28 cellular contexts compared by ENCODE assay signal in the genomic region with DNA sequence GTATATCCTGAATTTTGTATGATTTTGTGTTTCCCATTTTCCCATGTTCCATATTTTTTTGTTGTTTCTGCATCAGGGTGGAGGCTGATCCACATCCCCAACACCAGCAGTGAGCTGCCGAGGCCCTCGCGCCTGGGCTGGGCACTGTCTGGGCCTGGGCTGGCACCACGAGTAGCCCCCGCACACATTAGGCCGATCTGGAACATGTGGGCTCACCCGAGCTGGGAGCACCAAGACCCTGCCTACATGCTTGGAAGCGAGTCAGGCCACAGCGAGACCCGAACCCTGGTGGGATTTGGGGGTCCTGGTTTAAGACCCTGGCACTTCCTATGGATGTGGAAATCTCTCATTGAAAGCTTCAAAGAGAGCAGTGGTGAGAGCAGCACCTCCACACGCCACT. TPM values are rescaled to one million over a fixed set of nuclear protein-coding genes. Genes with fewer than 3 reads are reported as not detected.
DNase-seq lines count a peak whose midpoint lies in the region; ATAC-seq and TF ChIP-seq lines count a peak whose summit lies in the region.
"Had no signal": no experiment of that assay in that cellular context is flagged by ENCODE, and none has a peak within 500 bp of the region (broad histone marks: within the 10 kb centered on the region; RNA-seq: fewer than 3 reads in every experiment).

No MANE protein-coding gene starts in this region.

- H3K4me3 Mint-ChIP-seq in HFFc6, result no peak overlapping the region
- H3K4me3 Mint-ChIP-seq in endothelial cell (ENCODE audit: unreplicated experiment), result peak overlapping the region; percentile 67
- no peak overlapping the region for H3K4me3 Mint-ChIP-seq in nephron progenitor cell
- H3K4me3 Mint-ChIP-seq in activated CD8-positive, alpha-beta T cell treated with anti-CD3 and anti-CD28 coated beads, Interleukin-2, amount 10 ng/mL, durations not matched to agents 7 days and 5 days, result no peak overlapping the region
- H3K4me3 Mint-ChIP-seq: B cell; effector memory CD8-positive, alpha-beta T cell had no signal

- TF ChIP-seq CTCF in HFFc6 (IDR thresholded peaks at IDR 0.05), result no peak
- no peak for TF ChIP-seq CTCF in endothelial cell (IDR thresholded peaks at IDR 0.05; ENCODE audit: unreplicated experiment)
- TF ChIP-seq CTCF in nephron progenitor cell (IDR thresholded peaks at IDR 0.05), result no peak
- no peak for TF ChIP-seq CTCF in PC-3 (conservative IDR thresholded peaks at IDR 0.05; ENCODE audit: low read depth, low read length)

- no peak overlapping the region for H3K4me3 ChIP-seq in BLaER1
- no peak overlapping the region for H3K4me3 ChIP-seq in PC-3 (ENCODE audit: low read length)
- H3K4me3 ChIP-seq: adrenal gland, body of pancreas, esophagus muscularis mucosa, SJCRH30, upper lobe of left lung had no signal

- intact Hi-C loops in PC-3 (cut with micrococcal nuclease), result no loop called here

- peaks cover 51% of the 10 kb centered on the region for H3K79me2 ChIP-seq in PC-3 (ENCODE audit: low read length)

- H3F3A ChIP-seq in PC-3 (ENCODE audit: low read length, unreplicated experiment), result no peaks in the 10 kb centered on the region

- no peaks in the 10 kb centered on the region for H3K36me3 Mint-ChIP-seq in HFFc6 (ENCODE audit: low read depth)
- peaks cover 4% of the 10 kb centered on the region for H3K36me3 Mint-ChIP-seq in endothelial cell (ENCODE audit: low read depth, unreplicated experiment)
- H3K36me3 Mint-ChIP-seq in nephron progenitor cell (ENCODE audit: low read depth), result no peaks in the 10 kb centered on the region
- peaks cover 1% of the 10 kb centered on the region for H3K36me3 Mint-ChIP-seq in activated CD8-positive, alpha-beta T cell treated with anti-CD3 and anti-CD28 coated beads, Interleukin-2, amount 10 ng/mL, durations not matched to agents 7 days and 5 days (ENCODE audit: low read depth)

- H4K20me1 ChIP-seq in BLaER1 (peaks cover 63% of the 10 kb centered on the region), PC-3 (ENCODE audit: low read length) (peaks cover 5% of the 10 kb centered on the region; the same call in 1 of the 2 replicates)

- H3K9me3 ChIP-seq in BLaER1 (no peaks in the 10 kb centered on the region), PC-3 (ENCODE audit: low read length) (no peaks in the 10 kb centered on the region)
- H3K9me3 ChIP-seq: adrenal gland, body of pancreas, esophagus muscularis mucosa, SJCRH30, upper lobe of left lung had no signal

- no peaks in the 10 kb centered on the region for H3K9me2 ChIP-seq in PC-3 (replicated peaks; ENCODE audit: low read length)

- peak overlapping the region; percentile 97 for H3K4me2 ChIP-seq in BLaER1
- H3K4me2 ChIP-seq in PC-3 (ENCODE audit: low read length), result no peak overlapping the region

- POLR2A ChIA-PET in PC-3 (lab: Charles Lee; ENCODE audit: unreplicated experiment), result no interaction called here
- POLR2A ChIA-PET in activated CD8-positive, alpha-beta T cell treated with anti-CD3 and anti-CD28 coated beads, Interleukin-2, amount 10 ng/mL, durations not matched to agents 7 days and 5 days (lab: Charles Lee), result no interaction called here

- H3K36me3 ChIP-seq in BLaER1 (peaks cover 17% of the 10 kb centered on the region), PC-3 (ENCODE audit: low read depth, low read length) (no peaks in the 10 kb centered on the region)
- H3K36me3 ChIP-seq: adrenal gland had no signal

- H3K9me3 Mint-ChIP-seq in HFFc6 (no peaks in the 10 kb centered on the region), endothelial cell (ENCODE audit: unreplicated experiment) (no peaks in the 10 kb centered on the region), nephron progenitor cell (no peaks in the 10 kb centered on the region)
- no peaks in the 10 kb centered on the region for H3K9me3 Mint-ChIP-seq in activated CD8-positive, alpha-beta T cell treated with anti-CD3 and anti-CD28 coated beads, Interleukin-2, amount 10 ng/mL, durations not matched to agents 7 days and 5 days (ENCODE audit: insufficient read depth)
- H3K9me3 Mint-ChIP-seq: effector memory CD8-positive, alpha-beta T cell had no signal

- BruUV-seq in PC-3 (replicated peaks; lab: Mats Ljungman, UMichigan), result no TSS peak

- H2AFZ ChIP-seq in PC-3 (ENCODE audit: low read length), result no peak overlapping the region

- in situ Hi-C loops in G401 (cut with HindIII; ENCODE audit: low sequenced_read_pairs), result no loop called here

- H3K27ac ChIP-seq in BLaER1 (peak overlapping the region; percentile 78; the same call in 1 of the 2 replicates), PC-3 (ENCODE audit: low read length) (no peak overlapping the region)
- H3K27ac ChIP-seq: body of pancreas, foreskin keratinocyte, SJCRH30, upper lobe of left lung had no signal

- no peaks in the 10 kb centered on the region for H3K4me1 Mint-ChIP-seq in HFFc6 (ENCODE audit: low read depth)
- peaks cover 11% of the 10 kb centered on the region for H3K4me1 Mint-ChIP-seq in endothelial cell (ENCODE audit: unreplicated experiment)
- peaks cover 31% of the 10 kb centered on the region for H3K4me1 Mint-ChIP-seq in nephron progenitor cell
- H3K4me1 Mint-ChIP-seq in activated CD8-positive, alpha-beta T cell treated with anti-CD3 and anti-CD28 coated beads, Interleukin-2, amount 10 ng/mL, durations not matched to agents 7 days and 5 days (ENCODE audit: low read depth), result peaks cover 21% of the 10 kb centered on the region

- no peak for DNase-seq in HFFc6
- no peak for DNase-seq in endothelial cell (ENCODE audit: low spot score)
- DNase-seq in nephron progenitor cell, result no peak
- DNase-seq in G401 (ENCODE audit: low spot score), result no peak
- DNase-seq in COR-L47 (lab: John Stamatoyannopoulos, UW), result no peak
- no peak for DNase-seq in PC-3
- no peak for DNase-seq in activated CD8-positive, alpha-beta T cell treated with anti-CD3 and anti-CD28 coated beads, Interleukin-2, amount 10 ng/mL, durations not matched to agents 7 days and 5 days
- DNase-seq: activated CD4-positive, alpha-beta T cell treated with anti-CD3 and anti-CD28 coated beads for 1 hour; activated CD8-positive, alpha-beta memory T cell treated with anti-CD3 and anti-CD28 coated beads for 24 hours; activated gamma-delta T cell treated with Interleukin-2 at 50 U/mL for 16 hours; activated T-cell treated with anti-CD3 and anti-CD28 coated beads, Interleukin-2, amount 50 U/mL, for 1 hour; effector memory CD8-positive, alpha-beta T cell; foreskin keratinocyte; GF-D8; mesenchymal stem cell; NCI-H187 treated with DMSO at 0.1 percent for 48 hours; NCI-H526 treated with DMSO at 0.1 percent for 48 hours; SJCRH30; small intestine; stimulated activated CD8-positive, alpha-beta memory T cell treated with anti-CD3 and anti-CD28 coated beads, Interleukin-4, amount 100 ng/mL, for 48 hours; T-helper 1 cell had no signal

- CTCF ChIA-PET in PC-3 (lab: Charles Lee), result no interaction called here
- CTCF ChIA-PET in activated CD8-positive, alpha-beta T cell treated with anti-CD3 and anti-CD28 coated beads, Interleukin-2, amount 10 ng/mL, durations not matched to agents 7 days and 5 days (lab: Charles Lee), result no interaction called here

- H3K9ac ChIP-seq in BLaER1, result peak overlapping the region; percentile 57; the same call in 1 of the 2 replicates
- no peak overlapping the region for H3K9ac ChIP-seq in PC-3 (ENCODE audit: low read length)

- H3K27me3 Mint-ChIP-seq in HFFc6 (ENCODE audit: insufficient read depth) (no peaks in the 10 kb centered on the region), endothelial cell (ENCODE audit: unreplicated experiment) (peaks cover 6% of the 10 kb centered on the region), nephron progenitor cell (ENCODE audit: low read depth, poor library complexity) (no peaks in the 10 kb centered on the region)
- H3K27me3 Mint-ChIP-seq in activated CD8-positive, alpha-beta T cell treated with anti-CD3 and anti-CD28 coated beads, Interleukin-2, amount 10 ng/mL, durations not matched to agents 7 days and 5 days (ENCODE audit: low read depth), result no peaks in the 10 kb centered on the region
- H3K27me3 Mint-ChIP-seq: B cell; effector memory CD8-positive, alpha-beta T cell had no signal

- H3K27ac Mint-ChIP-seq in HFFc6, result 0 out of 2 replicates have a peak overlapping the region, but pooled peaks have one; percentile 26
- peak overlapping the region; percentile 36 for H3K27ac Mint-ChIP-seq in endothelial cell (ENCODE audit: unreplicated experiment)
- H3K27ac Mint-ChIP-seq in nephron progenitor cell, result peak overlapping the region; percentile 82
- no peak overlapping the region for H3K27ac Mint-ChIP-seq in activated CD8-positive, alpha-beta T cell treated with anti-CD3 and anti-CD28 coated beads, Interleukin-2, amount 10 ng/mL, durations not matched to agents 7 days and 5 days
- H3K27ac Mint-ChIP-seq: B cell had no signal

- no peak for ATAC-seq in PC-3
- ATAC-seq in activated CD8-positive, alpha-beta T cell treated with anti-CD3 and anti-CD28 coated beads, Interleukin-2, amount 10 ng/mL, durations not matched to agents 7 days and 5 days, result no peak
- ATAC-seq: body of pancreas; effector memory CD8-positive, alpha-beta T cell; foreskin keratinocyte had no signal

- H3K4me1 ChIP-seq in BLaER1 (peaks cover 62% of the 10 kb centered on the region), PC-3 (ENCODE audit: insufficient read depth, low read length) (no peaks in the 10 kb centered on the region)
- H3K4me1 ChIP-seq: foreskin keratinocyte had no signal

- H3K27me3 ChIP-seq in BLaER1 (no peaks in the 10 kb centered on the region), PC-3 (ENCODE audit: low read length) (no peaks in the 10 kb centered on the region)
- H3K27me3 ChIP-seq: adrenal gland, body of pancreas, esophagus muscularis mucosa, foreskin keratinocyte, SJCRH30, upper lobe of left lung had no signal

RNA-seq across cellular contexts. Expression of gene KCTD5, which starts 8.5 kb away (rescaled TPM):
- 10 to 100 TPM; 27.1 to 30.9 (median 28.8) TPM for total RNA-seq in HFFc6 (2021; fragmentation: NEBNext Ultra II Directional; extraction: Animal tissue kit (Norgen Biotek cat#: 25700))
- total RNA-seq in endothelial cell (ENCODE audit: unreplicated experiment), result 24.3 TPM
- total RNA-seq in G401 (2014; rRNA removed; shearing (Covaris generic)), result 88.2 and 89.7 TPM in 2 replicates
- 52.2 and 62.1 TPM in 2 replicates for total RNA-seq in PC-3 (2014; rRNA removed)
- 10 to 100 TPM; 33.2 to 35.9 TPM for total RNA-seq in activated CD8-positive, alpha-beta T cell treated with anti-CD3 and anti-CD28 coated beads, Interleukin-2, amount 10 ng/mL, durations not matched to agents 7 days and 5 days

RNA-seq across cellular contexts. Expression of gene PRSS27, which starts 29.2 kb away (rescaled TPM):
- under 1 TPM; 0.17 to 0.43 (median 0.31) TPM for total RNA-seq in HFFc6 (2021; fragmentation: NEBNext Ultra II Directional; extraction: Animal tissue kit (Norgen Biotek cat#: 25700))
- total RNA-seq in endothelial cell (ENCODE audit: unreplicated experiment) (0.90 TPM), PC-3 (2014; rRNA removed) (1.2 TPM in 1 of 2 replicates, not detected in the other)
- total RNA-seq in G401 (2014; rRNA removed; shearing (Covaris generic)), result 1.2 and 1.4 TPM in 2 replicates
- 1 to 10 TPM in 1 of 2 experiments, under 1 TPM in 1; 0.70 to 1.0 TPM for total RNA-seq in activated CD8-positive, alpha-beta T cell treated with anti-CD3 and anti-CD28 coated beads, Interleukin-2, amount 10 ng/mL, durations not matched to agents 7 days and 5 days
- total RNA-seq: HT1080 had no signal
